ENCODE assay signal across 16 cellular contexts in the genomic region with DNA sequence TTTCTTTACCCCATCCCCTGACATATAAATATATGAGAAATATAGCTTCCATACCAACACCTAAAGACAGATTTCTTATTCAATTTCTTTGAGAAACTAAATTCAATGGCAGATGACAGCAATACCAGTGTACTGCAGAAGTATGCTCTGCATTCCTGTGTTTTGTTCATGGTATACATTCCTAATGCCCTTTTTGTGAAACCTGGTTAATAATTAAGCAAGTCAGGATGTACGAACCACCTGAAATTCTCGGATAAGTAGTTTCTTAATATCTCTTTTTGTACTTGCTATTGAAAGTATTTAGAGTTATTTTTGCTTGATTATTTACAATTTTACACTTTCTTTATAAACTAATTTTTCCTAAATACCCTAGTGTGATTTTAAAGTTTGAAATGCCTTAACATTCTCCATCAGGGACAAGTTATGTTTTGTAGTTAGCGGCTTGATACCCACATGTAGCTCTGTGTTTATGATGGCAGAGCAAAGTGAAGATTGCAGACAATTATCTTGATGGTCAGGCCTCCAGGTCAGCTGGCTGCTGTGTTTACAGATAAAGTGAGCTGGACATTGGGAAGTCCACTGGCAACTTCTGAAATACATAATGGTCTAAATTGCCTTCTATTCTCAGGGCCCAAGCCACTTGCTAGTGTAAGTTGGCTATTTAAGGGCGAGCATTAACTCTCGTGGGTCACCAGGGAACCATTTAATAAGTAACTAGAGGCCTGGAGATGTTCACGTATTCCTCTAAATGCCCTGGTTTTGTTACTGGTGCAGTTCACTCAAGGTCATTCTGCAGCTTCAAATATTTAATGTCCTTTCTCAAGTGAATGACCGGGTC. TPM values are rescaled to one million over a fixed set of nuclear protein-coding genes. Genes with fewer than 3 reads are reported as not detected.
DNase-seq lines count a peak whose midpoint lies in the region; ATAC-seq, FAIRE-seq and TF ChIP-seq lines count a peak whose summit lies in the region.
"Had no signal": no experiment of that assay in that cellular context is flagged by ENCODE, and none has a peak within 500 bp of the region (broad histone marks: within the 10 kb centered on the region; RNA-seq: fewer than 3 reads in every experiment).

No MANE protein-coding gene starts in this region.

- no peaks in the 10 kb centered on the region for H4K20me1 ChIP-seq in HepG2 (ENCODE audit: insufficient read depth, low read length)

- TF ChIP-seq POLR2A in body of pancreas (IDR thresholded peaks at IDR 0.05) (no peak), HepG2 (IDR thresholded peaks at IDR 0.05; ENCODE audit: insufficient read depth in 1 of 2, low read depth in 2 of 2, low read length in 2 of 2) (no peak)

- H3K27me3 ChIP-seq in body of pancreas, result no peaks in the 10 kb centered on the region
- H3K27me3 ChIP-seq in HepG2 (ENCODE audit: control insufficient read depth in 1 of 2, insufficient read depth in 2 of 2, low read length in 2 of 2), result no peaks in the 10 kb centered on the region
- H3K27me3 ChIP-seq in H7 (ENCODE audit: control insufficient read depth, insufficient read depth, low read length), result no peaks in the 10 kb centered on the region
- H3K27me3 ChIP-seq in lower lobe of right lung (ENCODE audit: low read depth), result no peaks in the 10 kb centered on the region

- H3K4me1 ChIP-seq in body of pancreas (peaks cover 14% of the 10 kb centered on the region), HepG2 (ENCODE audit: insufficient read depth, low read length) (peaks cover 84% of the 10 kb centered on the region), lower lobe of right lung (no peaks in the 10 kb centered on the region)

- peak; percentile 74 for DNase-seq in DMS53 (lab: John Stamatoyannopoulos, UW)
- DNase-seq in body of pancreas, result peak in 1 of 4 donors; percentile 8
- DNase-seq in HepG2 (ENCODE audit: low spot score), result peak; percentile 91
- DNase-seq in renal cortical epithelial cell (ENCODE audit: low read depth), result peak; percentile 78
- DNase-seq in H7, result no peak
- DNase-seq in lower lobe of right lung, result no peak
- DNase-seq: EL, NCI-H1105 treated with DMSO at 0.1 percent for 48 hours, NCI-H2029, NCI-H2171, NCI-H510A, NCI-H774, PC-3 had no signal

- no peak overlapping the region for H3K4me3 ChIP-seq in body of pancreas
- peak overlapping the region; percentile 22 to 53 (median 46) for H3K4me3 ChIP-seq in HepG2 (replicated peaks in 1 of 3; ENCODE audit: insufficient read depth in 1 of 3, low read depth in 2 of 3, low read length in 3 of 3)
- H3K4me3 ChIP-seq in H7 (ENCODE audit: insufficient read depth, low read depth, low read length), result no peak overlapping the region
- no peak overlapping the region for H3K4me3 ChIP-seq in lower lobe of right lung

- ATAC-seq in body of pancreas (peak; percentile 33), HepG2 (peak; percentile 98), lower lobe of right lung (no peak), HG02840 (IDR thresholded peaks at IDR 0.05; ENCODE audit: low FRiP score, unreplicated experiment) (no peak)
- ATAC-seq: PC-3 had no signal

- H2AFZ ChIP-seq in HepG2 (ENCODE audit: low read length), result no peak overlapping the region

- 22 to 32% methylated on average over 7 of the region's 7 CpGs for WGBS in body of pancreas, 2 donors
- WGBS in HepG2 (ENCODE audit: low lambda C conversion rate), result under 1% methylated on average over 7 of the region's 7 CpGs

- FAIRE-seq in HepG2 (lab: Jason Lieb, UNC), result peak; percentile 71
- FAIRE-seq: H54 had no signal

- H3K9ac ChIP-seq in HepG2 (ENCODE audit: insufficient read depth, low read depth, low read length), result peak overlapping the region; percentile 25

- TF ChIP-seq EP300 in HepG2 (IDR thresholded peaks at IDR 0.05; ENCODE audit: low read depth in 2 of 2, low read length in 2 of 2) (peak in 1 of 2 experiments; percentile 72; a peak in 1 of 4 replicates), HepG2 (CRISPR knock-in tag; IDR thresholded peaks at IDR 0.05; ENCODE audit: borderline replicate concordance) (peak; percentile 38; the same call in 1 of the 2 replicates)

- in situ Hi-C loops in HepG2 (cut with HindIII; ENCODE audit: extremely low pct_ligation_motif_present, low pct_unique_long_range_greater_than_20kb), result no loop called here

- TF ChIP-seq RAD21 in HepG2 (CRISPR knock-in tag; IDR thresholded peaks at IDR 0.05), result no peak

- POLR2A ChIA-PET in HepG2 (lab: Yijun Ruan, JAX), result interaction anchor here (1.0 to 2.0 kb wide), 5 partner anchors 9 to 55 kb away, joined by 4 to 16 read pairs (median 5); no protein-coding TSS in a partner anchor

- CTCF ChIA-PET in HepG2 (lab: Yijun Ruan, JAX; ENCODE audit: low intra/inter-chr PET ratio, low total read pairs), result no interaction called here

- TF ChIP-seq CTCF in body of pancreas (IDR thresholded peaks at IDR 0.05) (no peak), HepG2 (CRISPR knock-in tag; IDR thresholded peaks at IDR 0.05) (no peak), lower lobe of right lung (IDR thresholded peaks at IDR 0.05) (no peak)

- H3K79me2 ChIP-seq in HepG2 (ENCODE audit: insufficient read depth, low read length), result peaks cover 64% of the 10 kb centered on the region

- intact Hi-C loops in body of pancreas (cut with DNase I), result no loop called here
- intact Hi-C loops in HepG2 (cut with micrococcal nuclease; ENCODE audit: unreplicated experiment), result loop anchor here (1.0 to 5.0 kb wide), 6 partner anchors 16 to 141 kb away; no protein-coding TSS in a partner anchor
- intact Hi-C loops in lower lobe of right lung (cut with DNase I), result no loop called here

- H3K36me3 ChIP-seq in body of pancreas (replicated peaks in 1 of 2; ENCODE audit: insufficient read depth in 1 of 2, low read depth in 2 of 2) (no peaks in the 10 kb centered on the region), HepG2 (replicated peaks in 1 of 2; ENCODE audit: control insufficient read depth in 1 of 2, insufficient read depth in 2 of 2, low read length in 2 of 2) (peaks cover 5 to 16% of the 10 kb centered on the region in 2 experiments), H7 (replicated peaks; ENCODE audit: control insufficient read depth, insufficient read depth, low read length) (no peaks in the 10 kb centered on the region), lower lobe of right lung (no peaks in the 10 kb centered on the region)

- H3K27ac ChIP-seq in body of pancreas, result no peak overlapping the region
- H3K27ac ChIP-seq in HepG2 (ENCODE audit: extremely low read length, insufficient read depth, low read length), result peak overlapping the region; percentile 69
- H3K27ac ChIP-seq in lower lobe of right lung, result no peak overlapping the region
- H3K27ac ChIP-seq: RWPE1 had no signal

- H3K4me2 ChIP-seq in HepG2 (ENCODE audit: low read depth, low read length), result peak overlapping the region; percentile 72

- no peaks in the 10 kb centered on the region for H3K9me3 ChIP-seq in body of pancreas
- peaks cover 14% of the 10 kb centered on the region for H3K9me3 ChIP-seq in HepG2 (ENCODE audit: low read length)
- H3K9me3 ChIP-seq in lower lobe of right lung, result no peaks in the 10 kb centered on the region

- BruUV-seq in HepG2 (replicated peaks; lab: Mats Ljungman, UMichigan), result no TSS peak

TF ChIP-seq in HepG2, 621 proteins besides CTCF, POLR2A, EP300 and RAD21 (continues in another document):
- TF ChIP-seq REPIN1 (CRISPR knock-in tag; IDR thresholded peaks at IDR 0.05; ENCODE audit: borderline replicate concordance, low read depth) (0 out of 2 replicates have a peak, but pooled peaks have one; percentile 22), ZBTB20 (CRISPR knock-in tag; IDR thresholded peaks at IDR 0.05; ENCODE audit: borderline replicate concordance, low read depth) (peak; percentile 94), ARID2 (CRISPR knock-in tag; IDR thresholded peaks at IDR 0.05; ENCODE audit: borderline replicate concordance) (no peak), GFI1 (CRISPR knock-in tag; IDR thresholded peaks at IDR 0.05; ENCODE audit: borderline replicate concordance) (peak; percentile 69), THRA (CRISPR knock-in tag; IDR thresholded peaks at IDR 0.05; ENCODE audit: borderline replicate concordance) (peak; percentile 92; the same call in 1 of the 2 replicates)

RNA-seq across cellular contexts. Expression of gene PLCB1, which starts 58.2 kb away (rescaled TPM):
- total RNA-seq in body of pancreas (10 to 100 TPM; 32.9 to 46.1 TPM), HepG2 (2016; rRNA removed; fragmentation: Illumina TruSeq; extraction: Trizol) (42.4 and 68.9 TPM in 2 replicates), renal cortical epithelial cell (0.17 and 2.0 TPM in 2 replicates), lower lobe of right lung (6.3 TPM)
- total RNA-seq in HepG2 (2016; cell fraction: cytosol; rRNA removed; fragmentation: Illumina TruSeq; extraction: Trizol; ENCODE audit: low read depth), result 7.3 TPM in 2 replicates
- total RNA-seq in HepG2 (2016; cell fraction: insoluble cytoplasmic fraction; rRNA removed; fragmentation: Illumina TruSeq; extraction: Trizol), result 36.6 and 64.1 TPM in 2 replicates
- total RNA-seq in HepG2 (2016; cell fraction: membrane; rRNA removed; fragmentation: Illumina TruSeq; extraction: Trizol), result 13.6 and 62.2 TPM in 2 replicates
- total RNA-seq in HepG2 (2016; cell fraction: nucleus; rRNA removed; fragmentation: Illumina TruSeq; extraction: Trizol), result 117 and 122 TPM in 2 replicates
- 55.9 and 56.7 TPM in 2 replicates for polyA plus RNA-seq in HepG2 (2011; rRNA removed)
- polyA plus RNA-seq in HepG2 (2011; cell fraction: cytosol; rRNA removed), result 28.0 and 47.5 TPM in 2 replicates
- polyA plus RNA-seq in HepG2 (2011; cell fraction: nucleus; rRNA removed), result 39.0 and 50.9 TPM in 2 replicates
- polyA plus RNA-seq in HepG2 (2012), result 55.3 and 86.1 TPM in 2 replicates
- polyA plus RNA-seq in HepG2 (2016; cell fraction: cytosol; fragmentation: Illumina TruSeq; extraction: Trizol; ENCODE audit: low read depth), result 2.6 and 3.2 TPM in 2 replicates
- polyA plus RNA-seq in HepG2 (2016; cell fraction: insoluble cytoplasmic fraction; fragmentation: Illumina TruSeq; extraction: Trizol; ENCODE audit: low read depth), result 36.0 and 37.9 TPM in 2 replicates
- 7.2 and 7.6 TPM in 2 replicates for polyA plus RNA-seq in HepG2 (2016; cell fraction: membrane; fragmentation: Illumina TruSeq; extraction: Trizol; ENCODE audit: low read depth)
- 24.9 and 26.8 TPM in 2 replicates for polyA plus RNA-seq in HepG2 (2016; cell fraction: nucleus; fragmentation: Illumina TruSeq; extraction: Trizol; ENCODE audit: insufficient read depth, low read depth)
- 1.6 and 88.7 TPM in 2 replicates for polyA minus RNA-seq in HepG2 (2011; rRNA and poly(A)+ RNA removed; ENCODE audit: low replicate concordance)
- polyA minus RNA-seq in HepG2 (2011; cell fraction: cytosol; rRNA and poly(A)+ RNA removed), result 58.0 and 80.2 TPM in 2 replicates
- 775 and 905 TPM in 2 replicates for polyA minus RNA-seq in HepG2 (2011; cell fraction: nucleus; rRNA and poly(A)+ RNA removed)
- 5.8 and 13.3 TPM in 2 replicates for total RNA-seq in H7 (2014; rRNA removed; shearing (Covaris generic))

Comparison
In these comparisons a context has a peak if more than half of its experiments do, and no peak if none do; other contexts are left out.
1. DNase-seq: peak in DMS53 (single experiment), HepG2 (single experiment) and renal cortical epithelial cell (single experiment); none in H7 (single experiment) and lower lobe of right lung (single experiment).
2. ATAC-seq: peak in body of pancreas (single experiment) and HepG2 (single experiment); none in lower lobe of right lung (0 of 2) and HG02840 (single experiment).
3. H3K4me3 ChIP-seq: peak in HepG2 (3 of 3); none in body of pancreas (0 of 2), H7 (single experiment) and lower lobe of right lung (single experiment).